In genomic region chr11:88169481-88169880, GRCh38 we compare ENCODE assay signal across 20 cellular contexts.
"Had no signal": no experiment of that assay in that cellular context is flagged by ENCODE, and none has a peak within 500 bp of the region (broad histone marks: within the 10 kb centered on the region; RNA-seq: fewer than 3 reads in every experiment).

No MANE protein-coding gene starts in this region.

- H3K79me2 ChIP-seq: parathyroid adenoma had no signal

- H3K9ac ChIP-seq: parathyroid adenoma had no signal

- H3K27me3 Mint-ChIP-seq: activated naive CD8-positive, alpha-beta T cell treated with anti-CD3 and anti-CD28 coated beads for 36 hours; activated T-helper 17 cell treated with anti-CD3 and anti-CD28 coated beads, Interleukin-2, amount 50 U/mL, for 72 hours; brain; central memory CD8-positive, alpha-beta T cell; stimulated activated memory B cell treated with anti-CD40 and anti-IgM and Interleukin-4, amounts not matched to agents 10 μg/mL and 1 μg/mL and 100 μg/mL, for 72 hours had no signal

- H3K27ac Mint-ChIP-seq: activated B cell treated with CpG ODN at 0.5 μM for 24 hours; activated CD4-positive, alpha-beta memory T cell treated with anti-CD3 and anti-CD28 coated beads, Interleukin-2, amount 10 ng/mL, durations not matched to agents 7 days and 5 days; activated CD8-positive, alpha-beta memory T cell treated with anti-CD3 and anti-CD28 coated beads, Interleukin-2, amount 10 ng/mL, durations not matched to agents 7 days and 5 days; activated naive CD8-positive, alpha-beta T cell treated with anti-CD3 and anti-CD28 coated beads for 36 hours; activated T-helper 17 cell treated with anti-CD3 and anti-CD28 coated beads, Interleukin-2, amount 50 U/mL, for 72 hours; brain; nephron; stimulated activated memory B cell treated with anti-CD40 and anti-IgM and Interleukin-4, amounts not matched to agents 10 μg/mL and 1 μg/mL and 100 μg/mL, for 72 hours; T-helper 2 cell treated with Interferon-gamma antibody and Interleukin-4, amounts not matched to agents 5 μg/mL and 100 μg/mL, for 36 hours had no signal

- H3K27ac ChIP-seq: coronary artery, lower lobe of right lung, parathyroid adenoma, spleen had no signal

- H2AFZ ChIP-seq: parathyroid adenoma had no signal

- H3K9me3 Mint-ChIP-seq: activated B cell treated with CpG ODN at 0.5 μM for 24 hours; activated CD4-positive, alpha-beta memory T cell treated with anti-CD3 and anti-CD28 coated beads, Interleukin-2, amount 10 ng/mL, durations not matched to agents 7 days and 5 days; activated naive CD8-positive, alpha-beta T cell treated with anti-CD3 and anti-CD28 coated beads for 36 hours; activated T-helper 17 cell treated with anti-CD3 and anti-CD28 coated beads, Interleukin-2, amount 50 U/mL, for 72 hours; brain; central memory CD8-positive, alpha-beta T cell; mesothelial cell of epicardium; nephron; stimulated activated memory B cell treated with anti-CD40 and anti-IgM and Interleukin-4, amounts not matched to agents 10 μg/mL and 1 μg/mL and 100 μg/mL, for 72 hours; T-helper 2 cell treated with Interferon-gamma antibody and Interleukin-4, amounts not matched to agents 5 μg/mL and 100 μg/mL, for 36 hours had no signal

- H3K4me3 ChIP-seq: coronary artery, lower lobe of right lung, spleen, uterus had no signal

- DNase-seq: activated B cell treated with CpG ODN at 0.5 μM for 24 hours; activated CD4-positive, alpha-beta memory T cell treated with anti-CD3 and anti-CD28 coated beads, Interleukin-2, amount 10 ng/mL, durations not matched to agents 7 days and 5 days; activated CD4-positive, alpha-beta T cell treated with anti-CD3 and anti-CD28 coated beads for 4 hours; activated CD8-positive, alpha-beta memory T cell treated with anti-CD3 and anti-CD28 coated beads, Interleukin-2, amount 10 ng/mL, durations not matched to agents 7 days and 5 days; activated naive CD4-positive, alpha-beta T cell; activated naive CD8-positive, alpha-beta T cell treated with anti-CD3 and anti-CD28 coated beads for 36 hours; lower lobe of right lung; spleen; stimulated activated CD4-positive, alpha-beta T cell treated with anti-CD3 and anti-CD28 coated beads, Interleukin-4, amount 100 ng/mL, for 4 hours; uterus had no signal

- H3K36me3 Mint-ChIP-seq: activated CD8-positive, alpha-beta memory T cell treated with anti-CD3 and anti-CD28 coated beads, Interleukin-2, amount 10 ng/mL, durations not matched to agents 7 days and 5 days; brain; stimulated activated memory B cell treated with anti-CD40 and anti-IgM and Interleukin-4, amounts not matched to agents 10 μg/mL and 1 μg/mL and 100 μg/mL, for 72 hours had no signal

- H3K27me3 ChIP-seq: spleen, uterus had no signal

- H3K4me3 Mint-ChIP-seq: activated B cell treated with CpG ODN at 0.5 μM for 24 hours; activated CD4-positive, alpha-beta memory T cell treated with anti-CD3 and anti-CD28 coated beads, Interleukin-2, amount 10 ng/mL, durations not matched to agents 7 days and 5 days; activated CD8-positive, alpha-beta memory T cell treated with anti-CD3 and anti-CD28 coated beads, Interleukin-2, amount 10 ng/mL, durations not matched to agents 7 days and 5 days; activated naive CD8-positive, alpha-beta T cell treated with anti-CD3 and anti-CD28 coated beads for 36 hours; activated T-helper 17 cell treated with anti-CD3 and anti-CD28 coated beads, Interleukin-2, amount 50 U/mL, for 72 hours; brain; central memory CD8-positive, alpha-beta T cell; nephron; stimulated activated memory B cell treated with anti-CD40 and anti-IgM and Interleukin-4, amounts not matched to agents 10 μg/mL and 1 μg/mL and 100 μg/mL, for 72 hours; T-helper 2 cell treated with Interferon-gamma antibody and Interleukin-4, amounts not matched to agents 5 μg/mL and 100 μg/mL, for 36 hours had no signal

- H3K36me3 ChIP-seq: lower lobe of right lung, spleen, uterus had no signal

- ATAC-seq: activated CD8-positive, alpha-beta memory T cell treated with anti-CD3 and anti-CD28 coated beads, Interleukin-2, amount 10 ng/mL, durations not matched to agents 7 days and 5 days; activated T-helper 17 cell treated with anti-CD3 and anti-CD28 coated beads, Interleukin-2, amount 50 U/mL, for 72 hours; sciatic nerve; stimulated activated memory B cell treated with anti-CD40 and anti-IgM and Interleukin-4, amounts not matched to agents 10 μg/mL and 1 μg/mL and 100 μg/mL, for 72 hours had no signal

- H3K9me3 ChIP-seq: lower lobe of right lung, spleen, uterus had no signal

- H3K4me1 ChIP-seq: lower lobe of right lung, parathyroid adenoma, uterus had no signal
